Comparison of ENCODE assay signal across 8 cellular contexts in the genomic region with DNA sequence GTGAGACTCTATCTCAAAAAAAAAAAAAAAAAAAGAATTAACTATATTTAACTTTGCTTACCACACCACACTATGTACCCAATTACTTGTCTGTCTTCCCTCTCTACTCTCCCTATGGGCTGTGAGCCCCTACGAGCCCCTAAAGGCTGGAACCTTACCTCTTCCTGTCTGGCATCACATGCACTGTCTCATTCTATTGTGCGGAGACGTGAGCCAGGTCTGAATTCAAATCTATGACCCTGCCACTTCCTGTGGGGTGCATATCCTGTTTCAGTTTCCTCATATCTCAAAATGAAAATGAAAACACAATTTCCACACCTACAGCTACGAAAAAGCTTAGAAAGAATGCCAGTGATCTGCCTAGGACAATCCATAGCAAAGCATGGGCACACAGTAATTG.
DNase-seq lines count a peak whose midpoint lies in the region; ATAC-seq lines count a peak whose summit lies in the region.

No MANE protein-coding gene starts in this region.

- H3K27ac Mint-ChIP-seq in effector memory CD8-positive, alpha-beta T cell: peak overlapping the region; percentile 86 to 95

- H3K4me3 Mint-ChIP-seq in effector memory CD8-positive, alpha-beta T cell: peak overlapping the region; percentile 63 to 72

- peak in 3 of 4 experiments; percentile 3 to 16 (median 8) for DNase-seq in activated CD4-positive, CD25-positive, alpha-beta regulatory T cell (lab: John Stamatoyannopoulos, UW)
- peak; percentile 43 to 52 (median 46) for DNase-seq in effector memory CD8-positive, alpha-beta T cell
- DNase-seq in stimulated activated CD8-positive, alpha-beta memory T cell treated with anti-CD3 and anti-CD28 coated beads, Interleukin-15, amount 100 ng/mL, for 1 hour (ENCODE audit: low read depth): peak; percentile 11
- no peak for DNase-seq in NCI-H748 (lab: John Stamatoyannopoulos, UW; ENCODE audit: unreplicated experiment)
- no peak for DNase-seq in kidney glomerular epithelial cell (lab: John Stamatoyannopoulos, UW)
- no peak for DNase-seq in NCI-H1417 treated with DMSO at 0.1 percent for 48 hours (lab: John Stamatoyannopoulos, UW)

- H3K9me3 Mint-ChIP-seq in effector memory CD8-positive, alpha-beta T cell: peaks cover 4 to 5% of the 10 kb centered on the region in 2 donors

- peaks cover 13 to 17% of the 10 kb centered on the region in 2 donors for H3K4me1 Mint-ChIP-seq in effector memory CD8-positive, alpha-beta T cell (ENCODE audit: low read depth in 2 of 2)

- no peaks in the 10 kb centered on the region for H3K27me3 Mint-ChIP-seq in effector memory CD8-positive, alpha-beta T cell

- peaks cover 3% of the 10 kb centered on the region for H3K36me3 Mint-ChIP-seq in effector memory CD8-positive, alpha-beta T cell (ENCODE audit: insufficient read depth)

- ATAC-seq in GM19035 (IDR thresholded peaks at IDR 0.05; ENCODE audit: unreplicated experiment) (peak; percentile 58), HG03095 (IDR thresholded peaks at IDR 0.05; ENCODE audit: unreplicated experiment) (peak; percentile 49)
- ATAC-seq in effector memory CD8-positive, alpha-beta T cell (replicated peaks): peak; percentile 99

Comparison
In these comparisons a context has a peak if more than half of its experiments do, and no peak if none do; other contexts are left out.
1. ATAC-seq: peak in every context shown above with its lines; median percentile 99 in effector memory CD8-positive, alpha-beta T cell; 58 in GM19035; 49 in HG03095.
2. DNase-seq: peak in activated CD4-positive, CD25-positive, alpha-beta regulatory T cell (3 of 4), effector memory CD8-positive, alpha-beta T cell (3 of 3) and stimulated activated CD8-positive, alpha-beta memory T cell treated with anti-CD3 and anti-CD28 coated beads, Interleukin-15, amount 100 ng/mL, for 1 hour (single experiment); none in NCI-H748 (single experiment), kidney glomerular epithelial cell (single experiment) and NCI-H1417 treated with DMSO at 0.1 percent for 48 hours (single experiment).